17 cellular contexts compared by ENCODE assay signal in genomic region chr1:5836776-5837440, GRCh38.
DNase-seq lines count a peak whose midpoint lies in the region; ATAC-seq and TF ChIP-seq lines count a peak whose summit lies in the region.
"Had no signal": no experiment of that assay in that cellular context is flagged by ENCODE, and none has a peak within 500 bp of the region (broad histone marks: within the 10 kb centered on the region; RNA-seq: fewer than 3 reads in every experiment).

No MANE protein-coding gene starts in this region.

- peak overlapping the region; percentile 27 for H3K18ac ChIP-seq in neuronal stem cell (ENCODE audit: low read length)

- H3K27ac ChIP-seq in GM23338 (ENCODE audit: low read depth) (no peak overlapping the region), neuronal stem cell (replicated peaks; ENCODE audit: low read length) (no peak overlapping the region)
- H3K27ac ChIP-seq: C4-2B, RWPE1, SJSA1 had no signal

- no peaks in the 10 kb centered on the region for H3K9me3 Mint-ChIP-seq in activated CD4-positive, alpha-beta T cell treated with anti-CD3 and anti-CD28 coated beads for 36 hours (ENCODE audit: low read depth)
- H3K9me3 Mint-ChIP-seq in GM23338 (no peaks in the 10 kb centered on the region), T-cell (no peaks in the 10 kb centered on the region)

- peak overlapping the region; percentile 55 for H3K23ac ChIP-seq in neuronal stem cell (ENCODE audit: low read depth, low read length, poor library complexity)

- TF ChIP-seq CTCF in GM23338 (conservative IDR thresholded peaks at IDR 0.05; ENCODE audit: low read depth in 2 of 2) (no peak), GM10266 (IDR thresholded peaks at IDR 0.05; ENCODE audit: control insufficient read depth, insufficient read depth, low read depth, missing control alignments) (no peak)

- CTCF ChIA-PET in activated CD4-positive, alpha-beta T cell treated with anti-CD3 and anti-CD28 coated beads for 36 hours (lab: Charles Lee) = no interaction called here
- CTCF ChIA-PET in T-cell (lab: Charles Lee) = no interaction called here

- peaks cover 6% of the 10 kb centered on the region for H3K4me1 Mint-ChIP-seq in activated CD4-positive, alpha-beta T cell treated with anti-CD3 and anti-CD28 coated beads for 36 hours
- peaks cover 23% of the 10 kb centered on the region for H3K4me1 Mint-ChIP-seq in GM23338
- peaks cover 0 to 6% (median 0%) of the 10 kb centered on the region in 3 donors for H3K4me1 Mint-ChIP-seq in T-cell

- H3K27me3 ChIP-seq in GM23338 (ENCODE audit: insufficient read depth) (no peaks in the 10 kb centered on the region), neuronal stem cell (ENCODE audit: control insufficient read depth in 3 of 3, insufficient read depth in 3 of 3, low read depth in 1 of 3, low read length in 3 of 3) (peaks cover 0 to 37% (median 0%) of the 10 kb centered on the region in 3 experiments)

- H2BK15ac ChIP-seq in neuronal stem cell (ENCODE audit: low read length) = peak overlapping the region; percentile 78

- H3F3A ChIP-seq in GM23338 (replicated peaks; ENCODE audit: low read depth) = no peaks in the 10 kb centered on the region

- no peak overlapping the region for H3K9ac ChIP-seq in neuronal stem cell (ENCODE audit: low read depth, low read length, poor library complexity)

- peaks cover under 1% of the 10 kb centered on the region; the same call in 1 of the 2 replicates for H3K4me1 ChIP-seq in GM23338 (ENCODE audit: insufficient read depth)
- peaks cover 0 to 4% of the 10 kb centered on the region in 2 donors for H3K4me1 ChIP-seq in neuronal stem cell (ENCODE audit: control insufficient read depth in 2 of 2, insufficient read depth in 1 of 2, low read depth in 1 of 2, low read length in 2 of 2)
- H3K4me1 ChIP-seq: SJSA1 had no signal

- no peak overlapping the region for H3K4ac ChIP-seq in neuronal stem cell (ENCODE audit: low read length)

- POLR2A ChIA-PET in activated CD4-positive, alpha-beta T cell treated with anti-CD3 and anti-CD28 coated beads for 36 hours (lab: Charles Lee) = no interaction called here
- POLR2A ChIA-PET in T-cell (lab: Charles Lee) = no interaction called here

- no peak overlapping the region for H4K91ac ChIP-seq in neuronal stem cell (ENCODE audit: low read depth, low read length, poor library complexity)

- peak; percentile 26 for ATAC-seq in activated CD4-positive, alpha-beta T cell treated with anti-CD3 and anti-CD28 coated beads for 36 hours
- ATAC-seq in GM23338 = no peak
- no peak for ATAC-seq in HG02981 (IDR thresholded peaks at IDR 0.05; ENCODE audit: unreplicated experiment)
- ATAC-seq in T-cell (replicated peaks in 1 of 4) = no peak

- H3K4me3 Mint-ChIP-seq in activated CD4-positive, alpha-beta T cell treated with anti-CD3 and anti-CD28 coated beads for 36 hours = no peak overlapping the region
- H3K4me3 Mint-ChIP-seq in GM23338 (no peak overlapping the region), T-cell (no peak overlapping the region)

- no peaks in the 10 kb centered on the region for H3K9me2 ChIP-seq in GM23338 (ENCODE audit: insufficient read depth)

- no peak overlapping the region for H2BK12ac ChIP-seq in neuronal stem cell (ENCODE audit: low read length)

- no peaks in the 10 kb centered on the region for H3K79me2 ChIP-seq in GM23338 (replicated peaks; ENCODE audit: insufficient read depth)

- DNase-seq in activated CD4-positive, alpha-beta T cell treated with anti-CD3 and anti-CD28 coated beads for 36 hours = peak; percentile 18
- no peak for DNase-seq in activated CD4-positive, alpha-beta T cell treated with anti-CD3 and anti-CD28 coated beads, Interleukin-2, amount 50 U/mL, for 4 hours
- DNase-seq in GM23338 (ENCODE audit: low spot score) (no peak), RPMI8226 (peak; percentile 62), neuronal stem cell (ENCODE audit: low spot score) (no peak), GM10266 (ENCODE audit: extremely low spot score) (no peak), T-cell (no peak)
- DNase-seq: DMS153, NCI-H1105, NCI-H1694 treated with DMSO at 0.1 percent for 48 hours, NCI-H2107, NCI-H446, NCI-H69 had no signal

- H2BK5ac ChIP-seq in neuronal stem cell (ENCODE audit: low read length) = no peak overlapping the region

- H3K36me3 ChIP-seq in GM23338 (ENCODE audit: insufficient read depth) = no peaks in the 10 kb centered on the region
- H3K36me3 ChIP-seq in neuronal stem cell (replicated peaks in 1 of 2; ENCODE audit: control insufficient read depth in 2 of 2, insufficient read depth in 2 of 2, low read length in 2 of 2) = no peaks in the 10 kb centered on the region
- H3K36me3 ChIP-seq: SJSA1 had no signal

- H4K20me1 ChIP-seq in GM23338 (replicated peaks; ENCODE audit: insufficient read depth) = no peaks in the 10 kb centered on the region

- H3K27me3 Mint-ChIP-seq in activated CD4-positive, alpha-beta T cell treated with anti-CD3 and anti-CD28 coated beads for 36 hours = peaks cover 3% of the 10 kb centered on the region
- H3K27me3 Mint-ChIP-seq in GM23338 (ENCODE audit: insufficient read depth, low read depth, poor library complexity) (peaks cover 18% of the 10 kb centered on the region), T-cell (peaks cover 0 to 10% of the 10 kb centered on the region in 2 donors)

- H3K4me2 ChIP-seq in GM23338 (no peak overlapping the region), neuronal stem cell (ENCODE audit: insufficient read depth, low read length, poor library complexity, severe bottlenecking) (no peak overlapping the region)

- no peak overlapping the region for H2AFZ ChIP-seq in GM23338
- H2AFZ ChIP-seq in neuronal stem cell (ENCODE audit: low read length) = no peak overlapping the region

- no peaks in the 10 kb centered on the region for H3K9me3 ChIP-seq in neuronal stem cell (replicated peaks in 1 of 2; ENCODE audit: control insufficient read depth in 2 of 2, insufficient read depth in 1 of 2, low read depth in 1 of 2, low read length in 2 of 2)
- H3K9me3 ChIP-seq: SJSA1 had no signal

- no CpG with 5 or more reads among the region's 17 CpGs for WGBS in neuronal stem cell (ENCODE audit: extremely low coverage in 2 of 2, insufficient read length in 2 of 2, insufficient replicate concordance in 1 of 2), 2 donors

- H3K79me1 ChIP-seq in neuronal stem cell (ENCODE audit: low read depth, low read length) = no peaks in the 10 kb centered on the region

- H2AK5ac ChIP-seq in neuronal stem cell (ENCODE audit: low read depth, low read length) = peak overlapping the region; percentile 43

- H4K8ac ChIP-seq in neuronal stem cell (ENCODE audit: low read depth, low read length) = peak overlapping the region; percentile 23

- peak overlapping the region; percentile 38 for H3K14ac ChIP-seq in neuronal stem cell (ENCODE audit: low read length)

- intact Hi-C loops in activated CD4-positive, alpha-beta T cell treated with anti-CD3 and anti-CD28 coated beads for 36 hours (cut with DNase I, micrococcal nuclease) = no loop called here

- no peak overlapping the region for H3K27ac Mint-ChIP-seq in activated CD4-positive, alpha-beta T cell treated with anti-CD3 and anti-CD28 coated beads for 36 hours
- H3K27ac Mint-ChIP-seq in GM23338 (0 out of 2 replicates have a peak overlapping the region, but pooled peaks have one; percentile 77), T-cell (no peak overlapping the region)

- no peak overlapping the region for H3K4me3 ChIP-seq in GM23338
- H3K4me3 ChIP-seq in neuronal stem cell (ENCODE audit: low read length in 2 of 2) = no peak overlapping the region
- H3K4me3 ChIP-seq: SJSA1 had no signal

- no peak overlapping the region for H2BK120ac ChIP-seq in neuronal stem cell (ENCODE audit: low read depth, low read length)

- no peaks in the 10 kb centered on the region for H3K36me3 Mint-ChIP-seq in activated CD4-positive, alpha-beta T cell treated with anti-CD3 and anti-CD28 coated beads for 36 hours (ENCODE audit: low read depth)
- H3K36me3 Mint-ChIP-seq in GM23338 (ENCODE audit: low read depth) (no peaks in the 10 kb centered on the region), T-cell (no peaks in the 10 kb centered on the region)

TF ChIP-seq in GM23338, 12 proteins besides CTCF, POLR2A, EP300 and RAD21:
- no peak for TF ChIP-seq ZNF114 (CRISPR knock-in tag; IDR thresholded peaks at IDR 0.05)
- TF ChIP-seq CREB1 (CRISPR knock-in tag; IDR thresholded peaks at IDR 0.05; ENCODE audit: low read depth) = no peak
- TF ChIP-seq JUNB (IDR thresholded peaks at IDR 0.05; ENCODE audit: unreplicated experiment) = no peak
- no peak for TF ChIP-seq REST (IDR thresholded peaks at IDR 0.05; ENCODE audit: unreplicated experiment)
- no peak for TF ChIP-seq STAT1 (IDR thresholded peaks at IDR 0.05; ENCODE audit: unreplicated experiment)
- TF ChIP-seq ZNF331 (CRISPR knock-in tag; IDR thresholded peaks at IDR 0.05; ENCODE audit: low read depth) = no peak
TF ChIP-seq in GM23338: peak in this region for 0.

Comparison
In these comparisons a context has a peak if more than half of its experiments do, and no peak if none do; other contexts are left out.
1. DNase-seq: peak in activated CD4-positive, alpha-beta T cell treated with anti-CD3 and anti-CD28 coated beads for 36 hours (single experiment) and RPMI8226 (single experiment); none in activated CD4-positive, alpha-beta T cell treated with anti-CD3 and anti-CD28 coated beads, Interleukin-2, amount 50 U/mL, for 4 hours (0 of 2), GM23338 (single experiment), neuronal stem cell (single experiment), GM10266 (single experiment) and T-cell (0 of 34).